Comparison of ENCODE assay signal across 8 cellular contexts in the genomic region with DNA sequence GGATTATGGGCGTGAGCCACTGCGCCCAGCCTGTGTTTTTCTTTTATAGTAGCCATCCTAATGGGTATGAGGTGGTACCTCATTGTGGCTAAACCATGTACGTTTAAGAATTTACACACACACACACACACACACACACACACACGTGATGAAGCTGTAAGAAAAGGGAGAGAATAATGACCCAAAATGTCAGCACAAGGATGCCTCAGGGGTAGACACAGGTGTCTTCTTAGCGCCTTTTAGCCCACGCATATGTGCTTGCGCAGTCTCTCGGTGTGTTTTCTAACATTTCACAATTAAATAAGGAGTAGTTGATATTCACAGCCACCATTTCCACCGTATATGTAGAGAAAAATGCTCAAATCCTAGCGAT. TPM values are rescaled to one million over a fixed set of nuclear protein-coding genes. Genes with fewer than 3 reads are reported as not detected.
DNase-seq lines count a peak whose midpoint lies in the region; ATAC-seq, FAIRE-seq and TF ChIP-seq lines count a peak whose summit lies in the region.

No MANE protein-coding gene starts in this region.

- 28 to 30% methylated on average over 10 of the region's 10 CpGs for WGBS in tibial nerve, 2 donors

- H3K36me3 Mint-ChIP-seq in stimulated activated naive CD8-positive, alpha-beta T cell treated with anti-CD3 and anti-CD28 coated beads, Interleukin-15, Interleukin-2, amounts not matched to agents 100 ng/mL and 50 ng/mL, for 24 hours (ENCODE audit: low read depth), result no peaks in the 10 kb centered on the region

- H2AFZ ChIP-seq in keratinocyte (ENCODE audit: control insufficient read depth, low read length), result peak overlapping the region; percentile 71

- dilution Hi-C loops in keratinocyte (cut with MboI; ENCODE audit: extremely low pct_ligation_motif_present, low sequenced_read_pairs), result no loop called here

- peak overlapping the region; percentile 90 for H3K4me2 ChIP-seq in keratinocyte (ENCODE audit: control insufficient read depth, extremely low read depth, insufficient read depth, low read depth, low read length)

- no peaks in the 10 kb centered on the region for H3K9me3 Mint-ChIP-seq in stimulated activated naive CD8-positive, alpha-beta T cell treated with anti-CD3 and anti-CD28 coated beads, Interleukin-15, Interleukin-2, amounts not matched to agents 100 ng/mL and 50 ng/mL, for 24 hours

- H3K27me3 ChIP-seq in adipocyte (replicated peaks; ENCODE audit: control insufficient read depth, insufficient read depth, low read length), result no peaks in the 10 kb centered on the region
- peaks cover 9% of the 10 kb centered on the region for H3K27me3 ChIP-seq in keratinocyte (ENCODE audit: control insufficient read depth, extremely low read depth, insufficient read depth, low read length)
- no peaks in the 10 kb centered on the region for H3K27me3 ChIP-seq in tibial nerve

- H3K4me1 ChIP-seq in adipocyte (ENCODE audit: control insufficient read depth, insufficient read depth, low read length), result peaks cover 42% of the 10 kb centered on the region
- peaks cover 15% of the 10 kb centered on the region for H3K4me1 ChIP-seq in keratinocyte (ENCODE audit: control insufficient read depth, extremely low read depth, insufficient read depth, low read length)
- peaks cover 0 to 71% (median 52%) of the 10 kb centered on the region in 4 donors for H3K4me1 ChIP-seq in tibial nerve

- TF ChIP-seq CTCF in keratinocyte (optimal IDR thresholded peaks at IDR 0.05 in 1 of 3, IDR thresholded peaks at IDR 0.05 in 1 of 3, conservative IDR thresholded peaks at IDR 0.05 in 1 of 3; ENCODE audit: extremely low read depth in 1 of 3, insufficient read depth in 2 of 3, low read length in 3 of 3) (no peak), tibial nerve (IDR thresholded peaks at IDR 0.05) (no peak)

- peaks cover 56% of the 10 kb centered on the region for H3K4me1 Mint-ChIP-seq in stimulated activated naive CD8-positive, alpha-beta T cell treated with anti-CD3 and anti-CD28 coated beads, Interleukin-15, Interleukin-2, amounts not matched to agents 100 ng/mL and 50 ng/mL, for 24 hours (ENCODE audit: low read depth)

- ATAC-seq in stimulated activated naive CD8-positive, alpha-beta T cell treated with anti-CD3 and anti-CD28 coated beads, Interleukin-15, Interleukin-2, amounts not matched to agents 100 U/mL and 50 U/mL, for 24 hours, result no peak
- ATAC-seq in GM18870 (IDR thresholded peaks at IDR 0.05; ENCODE audit: unreplicated experiment), result no peak

- H3K4me3 ChIP-seq in adipocyte (ENCODE audit: low read length), result peak overlapping the region; percentile 87
- peak overlapping the region; percentile 68 to 76 (median 68) for H3K4me3 ChIP-seq in keratinocyte (ENCODE audit: control insufficient read depth in 2 of 3, extremely low read depth in 1 of 3, insufficient read depth in 2 of 3, low read depth in 1 of 3, low read length in 3 of 3)
- peak overlapping the region; percentile 55 to 97 (median 72) for H3K4me3 ChIP-seq in tibial nerve

- peak overlapping the region; percentile 97 for H3K27ac Mint-ChIP-seq in stimulated activated naive CD8-positive, alpha-beta T cell treated with anti-CD3 and anti-CD28 coated beads, Interleukin-15, Interleukin-2, amounts not matched to agents 100 ng/mL and 50 ng/mL, for 24 hours

- FAIRE-seq in keratinocyte (lab: Jason Lieb, UNC), result no peak

- H3K27ac ChIP-seq in keratinocyte (ENCODE audit: control insufficient read depth, insufficient read depth, low read length), result peak overlapping the region; percentile 63
- peak overlapping the region; percentile 70 to 98 (median 94) for H3K27ac ChIP-seq in tibial nerve

- H3K9ac ChIP-seq in adipocyte (ENCODE audit: low read length), result peak overlapping the region; percentile 89
- peak overlapping the region; percentile 78 for H3K9ac ChIP-seq in keratinocyte (ENCODE audit: control insufficient read depth, extremely low read depth, insufficient read depth, low read length)

- H3K9me1 ChIP-seq in keratinocyte (ENCODE audit: control insufficient read depth, extremely low read depth, insufficient read depth, low read length), result no peaks in the 10 kb centered on the region

- H3K27me3 Mint-ChIP-seq in stimulated activated naive CD8-positive, alpha-beta T cell treated with anti-CD3 and anti-CD28 coated beads, Interleukin-15, Interleukin-2, amounts not matched to agents 100 ng/mL and 50 ng/mL, for 24 hours, result no peaks in the 10 kb centered on the region

- H4K20me1 ChIP-seq in keratinocyte (ENCODE audit: control insufficient read depth, extremely low read depth, insufficient read depth, low read length), result peaks cover 6% of the 10 kb centered on the region

- no peak for TF ChIP-seq EP300 in tibial nerve (IDR thresholded peaks at IDR 0.05)

- peak overlapping the region; percentile 85 for H3K4me3 Mint-ChIP-seq in stimulated activated naive CD8-positive, alpha-beta T cell treated with anti-CD3 and anti-CD28 coated beads, Interleukin-15, Interleukin-2, amounts not matched to agents 100 ng/mL and 50 ng/mL, for 24 hours

- DNase-seq in stimulated activated naive CD8-positive, alpha-beta T cell treated with anti-CD3 and anti-CD28 coated beads, Interleukin-15, Interleukin-2, amounts not matched to agents 100 U/mL and 50 U/mL, for 24 hours, result no peak
- DNase-seq in adipocyte (ENCODE audit: low read depth) (no peak), keratinocyte (ENCODE audit: low read depth, low spot score) (no peak), tibial nerve (ENCODE audit: low spot score in 2 of 2) (no peak), RPMI8226 (no peak), GOT3 (lab: John Stamatoyannopoulos, UW) (no peak)

- peaks cover 21% of the 10 kb centered on the region for H3K79me2 ChIP-seq in keratinocyte (ENCODE audit: control insufficient read depth, insufficient read depth, low read length)

- no peak for TF ChIP-seq POLR2A in tibial nerve (IDR thresholded peaks at IDR 0.05)

- H3K9me3 ChIP-seq in adipocyte (ENCODE audit: control insufficient read depth, low read length) (no peaks in the 10 kb centered on the region), keratinocyte (ENCODE audit: control insufficient read depth, low read depth, low read length) (no peaks in the 10 kb centered on the region), tibial nerve (no peaks in the 10 kb centered on the region)

- no peaks in the 10 kb centered on the region for H3K36me3 ChIP-seq in adipocyte (ENCODE audit: control insufficient read depth, insufficient read depth, low read length, severe bottlenecking)
- no peaks in the 10 kb centered on the region for H3K36me3 ChIP-seq in keratinocyte (ENCODE audit: control insufficient read depth in 2 of 2, extremely low read depth in 1 of 2, insufficient read depth in 2 of 2, low read length in 2 of 2)
- no peaks in the 10 kb centered on the region for H3K36me3 ChIP-seq in tibial nerve

RNA-seq across cellular contexts. Expression of gene PFKL, which starts 0.8 kb away (rescaled TPM):
- polyA plus RNA-seq in keratinocyte, result 46.6 to 73.3 TPM (median 58.9 TPM) in 3 replicates
- 49.8 TPM for polyA plus RNA-seq in keratinocyte (2011; ENCODE audit: low read depth)
- polyA plus RNA-seq in keratinocyte (2011; cell fraction: cytosol; rRNA removed), result 28.3 and 70.5 TPM in 2 replicates
- polyA plus RNA-seq in keratinocyte (2011; cell fraction: nucleus; rRNA removed), result 86.3 and 114 TPM in 2 replicates
- 58.2 and 77.3 TPM in 2 replicates for polyA plus RNA-seq in keratinocyte (2012; ENCODE audit: low replicate concordance)
- 50.1 to 123 TPM (median 66.8 TPM) in 3 replicates for polyA minus RNA-seq in keratinocyte
- 130 TPM for polyA minus RNA-seq in keratinocyte (2011; cell fraction: cytosol; rRNA and poly(A)+ RNA removed)
- 61.1 and 69.0 TPM in 2 replicates for polyA minus RNA-seq in keratinocyte (2011; cell fraction: nucleus; rRNA and poly(A)+ RNA removed)
- 100 to 1,000 TPM in 3 of 4 donors, 10 to 100 TPM in 1; 94.6 to 155 (median 141) TPM for total RNA-seq in tibial nerve

RNA-seq across cellular contexts. Expression of gene AIRE, which starts 13.4 kb away (rescaled TPM):
- not detected in 3 replicates for polyA plus RNA-seq in keratinocyte
- polyA plus RNA-seq in keratinocyte (2011; ENCODE audit: low read depth), result not detected
- polyA plus RNA-seq in keratinocyte (2011; cell fraction: cytosol; rRNA removed), result not detected in 2 replicates
- not detected in 2 replicates for polyA plus RNA-seq in keratinocyte (2011; cell fraction: nucleus; rRNA removed)
- not detected in 2 replicates for polyA plus RNA-seq in keratinocyte (2012; ENCODE audit: low replicate concordance)
- not detected in 3 replicates for polyA minus RNA-seq in keratinocyte
- not detected for polyA minus RNA-seq in keratinocyte (2011; cell fraction: cytosol; rRNA and poly(A)+ RNA removed)
- polyA minus RNA-seq in keratinocyte (2011; cell fraction: nucleus; rRNA and poly(A)+ RNA removed), result not detected in 2 replicates
- total RNA-seq in tibial nerve, result under 1 TPM in 1 of 4 donors, not detected in 3; 0.30 TPM

RNA-seq across cellular contexts. Expression of gene DNMT3L, which starts 37.4 kb away (rescaled TPM):
- not detected in 3 replicates for polyA plus RNA-seq in keratinocyte
- not detected for polyA plus RNA-seq in keratinocyte (2011; ENCODE audit: low read depth)
- not detected in 2 replicates for polyA plus RNA-seq in keratinocyte (2011; cell fraction: cytosol; rRNA removed)
- not detected in 2 replicates for polyA plus RNA-seq in keratinocyte (2011; cell fraction: nucleus; rRNA removed)
- not detected in 2 replicates for polyA plus RNA-seq in keratinocyte (2012; ENCODE audit: low replicate concordance)
- polyA minus RNA-seq in keratinocyte, result not detected in 3 replicates
- polyA minus RNA-seq in keratinocyte (2011; cell fraction: cytosol; rRNA and poly(A)+ RNA removed), result not detected
- not detected in 2 replicates for polyA minus RNA-seq in keratinocyte (2011; cell fraction: nucleus; rRNA and poly(A)+ RNA removed)
- not detected for total RNA-seq in tibial nerve

RNA-seq across cellular contexts. Expression of gene CFAP410, which starts 40.1 kb away (rescaled TPM):
- polyA plus RNA-seq in keratinocyte, result 2.2 to 5.7 TPM (median 2.9 TPM) in 3 replicates
- 1.3 TPM for polyA plus RNA-seq in keratinocyte (2011; ENCODE audit: low read depth)
- 1.3 and 5.7 TPM in 2 replicates for polyA plus RNA-seq in keratinocyte (2011; cell fraction: cytosol; rRNA removed)
- 8.0 and 11.9 TPM in 2 replicates for polyA plus RNA-seq in keratinocyte (2011; cell fraction: nucleus; rRNA removed)
- polyA plus RNA-seq in keratinocyte (2012; ENCODE audit: low replicate concordance), result 5.4 and 6.2 TPM in 2 replicates
- 1.6 to 2.9 TPM (median 2.3 TPM) in 3 replicates for polyA minus RNA-seq in keratinocyte
- polyA minus RNA-seq in keratinocyte (2011; cell fraction: cytosol; rRNA and poly(A)+ RNA removed), result 4.0 TPM
- polyA minus RNA-seq in keratinocyte (2011; cell fraction: nucleus; rRNA and poly(A)+ RNA removed), result 2.4 and 3.4 TPM in 2 replicates
- total RNA-seq in tibial nerve, result 10 to 100 TPM; 38.0 to 69.8 (median 61.2) TPM

RNA-seq across cellular contexts. Expression of gene TRPM2, which starts 54.4 kb away (rescaled TPM):
- 0.31 to 0.60 TPM (median 0.52 TPM) in 3 replicates for polyA plus RNA-seq in keratinocyte
- not detected for polyA plus RNA-seq in keratinocyte (2011; ENCODE audit: low read depth)
- polyA plus RNA-seq in keratinocyte (2011; cell fraction: cytosol; rRNA removed), result 0.32 and 0.87 TPM in 2 replicates
- 0.27 and 0.35 TPM in 2 replicates for polyA plus RNA-seq in keratinocyte (2011; cell fraction: nucleus; rRNA removed)
- 0.13 and 0.31 TPM in 2 replicates for polyA plus RNA-seq in keratinocyte (2012; ENCODE audit: low replicate concordance)
- not detected in 3 replicates for polyA minus RNA-seq in keratinocyte
- polyA minus RNA-seq in keratinocyte (2011; cell fraction: cytosol; rRNA and poly(A)+ RNA removed), result 3.8 TPM
- 0.53 TPM in 1 of 2 replicates, not detected in the other for polyA minus RNA-seq in keratinocyte (2011; cell fraction: nucleus; rRNA and poly(A)+ RNA removed)
- total RNA-seq in tibial nerve, result 10 to 100 TPM in 1 of 4 donors, 1 to 10 TPM in 3; 4.9 to 10.3 (median 7.8) TPM
